ENCODE assay signal across 14 cellular contexts in genomic region chr20:4247898-4248858, GRCh38. TPM values are rescaled to one million over a fixed set of nuclear protein-coding genes. Genes with fewer than 3 reads are reported as not detected.
DNase-seq lines count a peak whose midpoint lies in the region; ATAC-seq, FAIRE-seq and TF ChIP-seq lines count a peak whose summit lies in the region.
"Had no signal": no experiment of that assay in that cellular context is flagged by ENCODE, and none has a peak within 500 bp of the region (broad histone marks: within the 10 kb centered on the region; RNA-seq: fewer than 3 reads in every experiment).

No MANE protein-coding gene starts in this region.

- DNase-seq in HepG2 (ENCODE audit: low spot score) (no peak), right lobe of liver (no peak), mammary epithelial cell (no peak), lung (ENCODE audit: low spot score) (no peak), stomach (no peak), GM19239 (ENCODE audit: insufficient read length, low spot score) (no peak), head of caudate nucleus (no peak)
- DNase-seq: DMS53, heart right ventricle had no signal

- in situ Hi-C loops in HepG2 (cut with HindIII; ENCODE audit: extremely low pct_ligation_motif_present, low pct_unique_long_range_greater_than_20kb) (no loop called here), mammary epithelial cell (cut with MboI; ENCODE audit: low sequenced_read_pairs in 2 of 2) (no loop called here)

- TF ChIP-seq CTCF in HepG2 (CRISPR knock-in tag; IDR thresholded peaks at IDR 0.05) (no peak), right lobe of liver (IDR thresholded peaks at IDR 0.05) (no peak), mammary epithelial cell (conservative IDR thresholded peaks at IDR 0.05 in 1 of 2, IDR thresholded peaks at IDR 0.05 in 1 of 2; ENCODE audit: extremely low read depth in 1 of 2, insufficient read depth in 1 of 2, low read depth in 1 of 2, low read length in 2 of 2) (no peak), lung (IDR thresholded peaks at IDR 0.05; ENCODE audit: control extremely low read depth, extremely low read depth) (no peak), stomach (IDR thresholded peaks at IDR 0.05) (no peak)

- TF ChIP-seq RAD21 in HepG2 (CRISPR knock-in tag; IDR thresholded peaks at IDR 0.05), result no peak

- no peak overlapping the region for H3K27ac ChIP-seq in HepG2 (ENCODE audit: extremely low read length, insufficient read depth, low read length)
- no peak overlapping the region for H3K27ac ChIP-seq in right lobe of liver
- H3K27ac ChIP-seq in mammary epithelial cell (ENCODE audit: insufficient read depth, low read depth, low read length), result no peak overlapping the region
- no peak overlapping the region for H3K27ac ChIP-seq in lung (ENCODE audit: low read depth in 1 of 2, low read length in 1 of 2)
- peak overlapping the region in 1 of 5 donors; percentile 81 for H3K27ac ChIP-seq in stomach
- H3K27ac ChIP-seq: BLaER1, epithelial cell of prostate, heart right ventricle had no signal

- H3K4me1 ChIP-seq in HepG2 (ENCODE audit: insufficient read depth, low read length) (peaks cover 34% of the 10 kb centered on the region), right lobe of liver (peaks cover 0 to 9% (median 0%) of the 10 kb centered on the region in 4 donors), mammary epithelial cell (ENCODE audit: insufficient read depth, low read length) (peaks cover 3% of the 10 kb centered on the region), lung (ENCODE audit: control insufficient read depth in 2 of 2, insufficient read depth in 2 of 2, low read length in 2 of 2) (no peaks in the 10 kb centered on the region), stomach (peaks cover 9 to 38% (median 22%) of the 10 kb centered on the region in 4 donors)

- no peaks in the 10 kb centered on the region for H4K20me1 ChIP-seq in HepG2 (ENCODE audit: insufficient read depth, low read length)
- no peaks in the 10 kb centered on the region for H4K20me1 ChIP-seq in mammary epithelial cell (ENCODE audit: insufficient read depth, low read length)
- H4K20me1 ChIP-seq: BLaER1 had no signal

- TF ChIP-seq POLR2A in HepG2 (IDR thresholded peaks at IDR 0.05; ENCODE audit: insufficient read depth in 1 of 2, low read depth in 2 of 2, low read length in 2 of 2), result no peak
- TF ChIP-seq POLR2A in right lobe of liver (IDR thresholded peaks at IDR 0.05), result no peak
- TF ChIP-seq POLR2A in stomach (IDR thresholded peaks at IDR 0.05), result no peak

- dilution Hi-C loops in mammary epithelial cell (cut with HindIII; ENCODE audit: low sequenced_read_pairs), result no loop called here

- H3K9me3 ChIP-seq in HepG2 (ENCODE audit: low read length) (no peaks in the 10 kb centered on the region), right lobe of liver (no peaks in the 10 kb centered on the region), mammary epithelial cell (replicated peaks; ENCODE audit: insufficient read depth, low read length) (no peaks in the 10 kb centered on the region), lung (ENCODE audit: control insufficient read depth in 2 of 2, insufficient read depth in 1 of 2, low read length in 1 of 2) (peaks cover 0 to 9% of the 10 kb centered on the region in 2 donors), stomach (no peaks in the 10 kb centered on the region)
- H3K9me3 ChIP-seq: heart right ventricle had no signal

- no peak for TF ChIP-seq EP300 in HepG2 (IDR thresholded peaks at IDR 0.05; ENCODE audit: low read depth in 2 of 2, low read length in 2 of 2)
- no peak for TF ChIP-seq EP300 in HepG2 (CRISPR knock-in tag; IDR thresholded peaks at IDR 0.05; ENCODE audit: borderline replicate concordance)
- TF ChIP-seq EP300 in stomach (IDR thresholded peaks at IDR 0.05), result no peak

- H2AFZ ChIP-seq in HepG2 (ENCODE audit: low read length), result no peak overlapping the region
- H2AFZ ChIP-seq in mammary epithelial cell (ENCODE audit: low read depth, low read length), result peak overlapping the region; percentile 79

- CTCF ChIA-PET in HepG2 (lab: Yijun Ruan, JAX; ENCODE audit: low intra/inter-chr PET ratio, low total read pairs) (no interaction called here), mammary epithelial cell (lab: Charles Lee; ENCODE audit: low non-redundant PET) (no interaction called here)

- H3K27me3 ChIP-seq in HepG2 (ENCODE audit: control insufficient read depth in 1 of 2, insufficient read depth in 2 of 2, low read length in 2 of 2) (peaks cover 12 to 28% of the 10 kb centered on the region in 2 experiments; a peak in 4 of 5 replicates), right lobe of liver (peaks cover 0 to 20% of the 10 kb centered on the region in 2 donors), mammary epithelial cell (ENCODE audit: insufficient read depth, low read length) (no peaks in the 10 kb centered on the region), lung (ENCODE audit: control insufficient read depth, insufficient read depth) (peaks cover 12% of the 10 kb centered on the region), stomach (peaks cover 0 to 73% (median 37%) of the 10 kb centered on the region in 3 donors)

- no peaks in the 10 kb centered on the region for H3K9me3 Mint-ChIP-seq in stimulated activated memory B cell treated with anti-CD40 and anti-IgM and Interleukin-4, amounts not matched to agents 10 μg/mL and 1 μg/mL and 100 μg/mL, for 72 hours

- BruUV-seq in HepG2 (replicated peaks; lab: Mats Ljungman, UMichigan) (no TSS peak), mammary epithelial cell (replicated peaks; lab: Mats Ljungman, UMichigan) (no TSS peak)

- intact Hi-C loops in HepG2 (cut with micrococcal nuclease; ENCODE audit: unreplicated experiment) (no loop called here), right lobe of liver (cut with DNase I) (no loop called here), mammary epithelial cell (cut with micrococcal nuclease) (no loop called here), stomach (cut with DNase I; ENCODE audit: low total_unique reads) (no loop called here), head of caudate nucleus (cut with DNase I) (no loop called here)

- POLR2A ChIA-PET in HepG2 (lab: Yijun Ruan, JAX), result no interaction called here

- no peaks in the 10 kb centered on the region for H3K79me2 ChIP-seq in HepG2 (ENCODE audit: insufficient read depth, low read length)
- no peaks in the 10 kb centered on the region for H3K79me2 ChIP-seq in mammary epithelial cell (ENCODE audit: insufficient read depth, low read length)

- no peak for FAIRE-seq in HepG2 (lab: Jason Lieb, UNC)
- no peak for FAIRE-seq in GM19239 (lab: Jason Lieb, UNC)

- no peak overlapping the region for H3K4me2 ChIP-seq in HepG2 (ENCODE audit: low read depth, low read length)
- peak overlapping the region; percentile 89 for H3K4me2 ChIP-seq in mammary epithelial cell (ENCODE audit: insufficient read depth, low read depth, low read length)

- H3K4me1 Mint-ChIP-seq in stimulated activated memory B cell treated with anti-CD40 and anti-IgM and Interleukin-4, amounts not matched to agents 10 μg/mL and 1 μg/mL and 100 μg/mL, for 72 hours, result no peaks in the 10 kb centered on the region

- peaks cover 70% of the 10 kb centered on the region for H3K27me3 Mint-ChIP-seq in stimulated activated memory B cell treated with anti-CD40 and anti-IgM and Interleukin-4, amounts not matched to agents 10 μg/mL and 1 μg/mL and 100 μg/mL, for 72 hours

- H3K27ac Mint-ChIP-seq in stimulated activated memory B cell treated with anti-CD40 and anti-IgM and Interleukin-4, amounts not matched to agents 10 μg/mL and 1 μg/mL and 100 μg/mL, for 72 hours, result no peak overlapping the region
- H3K27ac Mint-ChIP-seq: activated naive CD8-positive, alpha-beta T cell had no signal

- no peak overlapping the region for H3K9ac ChIP-seq in HepG2 (ENCODE audit: insufficient read depth, low read depth, low read length)
- no peak overlapping the region for H3K9ac ChIP-seq in mammary epithelial cell (ENCODE audit: insufficient read depth, low read length)
- H3K9ac ChIP-seq: BLaER1 had no signal

- H3K4me3 ChIP-seq in HepG2 (replicated peaks in 1 of 3; ENCODE audit: insufficient read depth in 1 of 3, low read depth in 2 of 3, low read length in 3 of 3), result no peak overlapping the region
- no peak overlapping the region for H3K4me3 ChIP-seq in right lobe of liver
- H3K4me3 ChIP-seq in mammary epithelial cell (replicated peaks in 1 of 3; ENCODE audit: insufficient read depth in 1 of 3, low read depth in 2 of 3, low read length in 3 of 3), result peak overlapping the region in 1 of 3 experiments; percentile 49
- peak overlapping the region; percentile 5 for H3K4me3 ChIP-seq in lung
- peak overlapping the region in 2 of 4 donors; percentile 43 to 54 for H3K4me3 ChIP-seq in stomach

- H3K36me3 ChIP-seq in HepG2 (replicated peaks in 1 of 2; ENCODE audit: control insufficient read depth in 1 of 2, insufficient read depth in 2 of 2, low read length in 2 of 2) (no peaks in the 10 kb centered on the region), right lobe of liver (no peaks in the 10 kb centered on the region), mammary epithelial cell (ENCODE audit: insufficient read depth, low read length) (no peaks in the 10 kb centered on the region), lung (ENCODE audit: control insufficient read depth in 2 of 2, insufficient read depth in 2 of 2, low read length in 2 of 2) (no peaks in the 10 kb centered on the region), stomach (no peaks in the 10 kb centered on the region)
- H3K36me3 ChIP-seq: BLaER1, heart right ventricle had no signal

- 96% methylated on average over 112 of the region's 112 CpGs for WGBS in HepG2 (ENCODE audit: low lambda C conversion rate)
- WGBS in right lobe of liver (ENCODE audit: insufficient coverage, low coverage, low lambda C conversion rate, missing lambda C conversion rate), result 61% methylated on average over 26 of the region's 112 CpGs
- 80% methylated on average over 41 of the region's 112 CpGs for WGBS in mammary epithelial cell (ENCODE audit: low coverage, missing lambda C conversion rate)
- 41 to 55% methylated on average over 83 to 112 of the region's 112 CpGs for WGBS in lung, 2 donors
- WGBS in stomach, 5 donors, result 44 to 64% (median 46%) methylated on average over 39 to 112 of the region's 112 CpGs

- H3K36me3 Mint-ChIP-seq in stimulated activated memory B cell treated with anti-CD40 and anti-IgM and Interleukin-4, amounts not matched to agents 10 μg/mL and 1 μg/mL and 100 μg/mL, for 72 hours, result no peaks in the 10 kb centered on the region
- H3K36me3 Mint-ChIP-seq: activated naive CD8-positive, alpha-beta T cell had no signal

- ATAC-seq in HepG2 (no peak), right lobe of liver (no peak), lung (ENCODE audit: insufficient read depth, low FRiP score) (no peak)
- no peak for ATAC-seq in stimulated activated memory B cell treated with anti-CD40 and anti-IgM and Interleukin-4, amounts not matched to agents 10 μg/mL and 1 μg/mL and 100 μg/mL, for 72 hours

- no peak overlapping the region for H3K4me3 Mint-ChIP-seq in stimulated activated memory B cell treated with anti-CD40 and anti-IgM and Interleukin-4, amounts not matched to agents 10 μg/mL and 1 μg/mL and 100 μg/mL, for 72 hours
- H3K4me3 Mint-ChIP-seq: activated naive CD8-positive, alpha-beta T cell had no signal

RNA-seq across cellular contexts. Expression of gene ADRA1D, which starts 0.9 kb away (rescaled TPM):
- total RNA-seq in HepG2 (2016; rRNA removed; fragmentation: Illumina TruSeq; extraction: Trizol) (0.07 TPM in 1 of 2 replicates, not detected in the other), right lobe of liver (under 1 TPM in 1 of 6 experiments, not detected in 5; 0.18 TPM), mammary epithelial cell (1 to 10 TPM in 1 of 2 donors, under 1 TPM in 1; 0.33 to 1.1 TPM), lung (1 to 10 TPM; 1.9 to 3.1 TPM), stomach (under 1 TPM in 1 of 5 donors, not detected in 4; 0.58 TPM)
- total RNA-seq in HepG2 (2016; cell fraction: cytosol; rRNA removed; fragmentation: Illumina TruSeq; extraction: Trizol; ENCODE audit: low read depth), result not detected in 2 replicates
- 0.17 TPM in 1 of 2 replicates, not detected in the other for total RNA-seq in HepG2 (2016; cell fraction: insoluble cytoplasmic fraction; rRNA removed; fragmentation: Illumina TruSeq; extraction: Trizol)
- total RNA-seq in HepG2 (2016; cell fraction: membrane; rRNA removed; fragmentation: Illumina TruSeq; extraction: Trizol), result 0.09 TPM in 1 of 2 replicates, not detected in the other
- total RNA-seq in HepG2 (2016; cell fraction: nucleus; rRNA removed; fragmentation: Illumina TruSeq; extraction: Trizol), result 0.13 TPM in 1 of 2 replicates, not detected in the other
- polyA plus RNA-seq in HepG2 (2011; rRNA removed) (0.09 and 0.13 TPM in 2 replicates), mammary epithelial cell (0.31 TPM), lung (1 to 10 TPM; 1.1 to 4.0 TPM), stomach (1 to 10 TPM in 1 of 3 donors, not detected in 2; 1.1 TPM)
- polyA plus RNA-seq in HepG2 (2011; cell fraction: cytosol; rRNA removed), result 0.06 and 0.24 TPM in 2 replicates
- 0.26 and 0.45 TPM in 2 replicates for polyA plus RNA-seq in HepG2 (2011; cell fraction: nucleus; rRNA removed)
- polyA plus RNA-seq in HepG2 (2012), result 0.24 TPM in 1 of 2 replicates, not detected in the other
- 0.03 TPM in 1 of 2 replicates, not detected in the other for polyA plus RNA-seq in HepG2 (2016; cell fraction: cytosol; fragmentation: Illumina TruSeq; extraction: Trizol; ENCODE audit: low read depth)
- polyA plus RNA-seq in HepG2 (2016; cell fraction: insoluble cytoplasmic fraction; fragmentation: Illumina TruSeq; extraction: Trizol; ENCODE audit: low read depth), result 0.19 TPM in 1 of 2 replicates, not detected in the other
- 0.07 TPM in 1 of 2 replicates, not detected in the other for polyA plus RNA-seq in HepG2 (2016; cell fraction: membrane; fragmentation: Illumina TruSeq; extraction: Trizol; ENCODE audit: low read depth)
- 0.33 and 0.37 TPM in 2 replicates for polyA plus RNA-seq in HepG2 (2016; cell fraction: nucleus; fragmentation: Illumina TruSeq; extraction: Trizol; ENCODE audit: insufficient read depth, low read depth)
- 0.50 TPM in 1 of 2 replicates, not detected in the other for polyA minus RNA-seq in HepG2 (2011; rRNA and poly(A)+ RNA removed; ENCODE audit: low replicate concordance)
- not detected in 2 replicates for polyA minus RNA-seq in HepG2 (2011; cell fraction: cytosol; rRNA and poly(A)+ RNA removed)
- polyA minus RNA-seq in HepG2 (2011; cell fraction: nucleus; rRNA and poly(A)+ RNA removed), result 0.26 and 0.62 TPM in 2 replicates
- not detected for polyA minus RNA-seq in mammary epithelial cell
- total RNA-seq: SK-MEL-5 had no signal
